15 cellular contexts compared by ENCODE assay signal in the genomic region with DNA sequence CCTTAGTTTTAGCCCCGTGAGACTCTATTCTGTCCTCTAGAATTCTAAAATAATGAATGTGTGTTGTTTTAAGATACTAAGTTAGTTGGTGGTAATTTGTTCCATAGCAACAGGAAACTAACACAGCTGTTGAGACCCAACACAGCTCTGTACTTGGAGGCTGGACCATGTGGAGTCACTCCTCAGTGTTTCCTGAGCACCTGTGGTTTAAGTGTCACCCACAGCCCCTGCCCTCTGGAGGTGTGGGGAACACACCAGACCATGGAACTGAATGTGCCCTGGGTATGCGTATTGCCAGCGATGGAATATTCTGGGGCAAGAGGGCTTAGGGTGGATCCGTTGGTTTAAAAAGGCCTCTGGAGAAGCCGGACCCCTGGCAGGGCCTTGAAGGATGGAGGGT. TPM values are rescaled to one million over a fixed set of nuclear protein-coding genes. Genes with fewer than 3 reads are reported as not detected.
DNase-seq lines count a peak whose midpoint lies in the region; ATAC-seq and TF ChIP-seq lines count a peak whose summit lies in the region.
"Had no signal": no experiment of that assay in that cellular context is flagged by ENCODE, and none has a peak within 500 bp of the region (broad histone marks: within the 10 kb centered on the region; RNA-seq: fewer than 3 reads in every experiment).

No MANE protein-coding gene starts in this region.

- no peak overlapping the region for H3K4me3 Mint-ChIP-seq in activated CD4-positive, alpha-beta T cell treated with anti-CD3 and anti-CD28 coated beads for 36 hours
- peak overlapping the region; percentile 7 for H3K4me3 Mint-ChIP-seq in activated T-helper 17 cell treated with anti-CD3 and anti-CD28 coated beads, Interleukin-2, amount 50 U/mL, for 72 hours
- H3K4me3 Mint-ChIP-seq in natural killer cell treated with Interleukin-12 subunit alpha and Interleukin-12 subunit beta and Interleukin-15 and Interleukin-18, amount 100 ng/mL, for 72 hours, result peak overlapping the region; percentile 64

- H3K4me1 ChIP-seq in OCI-LY7 (ENCODE audit: insufficient read depth, low read length, poor library complexity, severe bottlenecking), result peaks cover 19% of the 10 kb centered on the region

- POLR2A ChIA-PET in activated CD4-positive, alpha-beta T cell treated with anti-CD3 and anti-CD28 coated beads for 36 hours (lab: Charles Lee), result interaction anchor here (0.6 to 2.5 kb wide), 2 partner anchors 15 to 18 kb away, joined by 3 to 7 read pairs; no protein-coding TSS in a partner anchor
- POLR2A ChIA-PET in OCI-LY7 (lab: Charles Lee), result interaction anchor here (0.6 to 0.8 kb wide), 2 partner anchors 21 to 75 kb away, joined by 3 read pairs; no protein-coding TSS in a partner anchor

- H3K4me2 ChIP-seq in OCI-LY7 (ENCODE audit: low read length), result no peak overlapping the region
- H3K4me2 ChIP-seq: SK-N-SH had no signal

- no peaks in the 10 kb centered on the region for H4K20me1 ChIP-seq in OCI-LY7 (ENCODE audit: insufficient read depth, low read length)

- no peaks in the 10 kb centered on the region for H3K9me2 ChIP-seq in OCI-LY7 (ENCODE audit: insufficient read depth, low read length)
- H3K9me2 ChIP-seq: SK-N-SH had no signal

- no TSS peak for BruUV-seq in OCI-LY7 (replicated peaks; lab: Mats Ljungman, UMichigan)

- no peak for TF ChIP-seq CTCF in OCI-LY7 (conservative IDR thresholded peaks at IDR 0.05; ENCODE audit: low read length)

- H3K27ac ChIP-seq in OCI-LY7 (ENCODE audit: low read depth, low read length, poor library complexity, severe bottlenecking), result no peak overlapping the region

- no peaks in the 10 kb centered on the region for H3K36me3 Mint-ChIP-seq in activated CD4-positive, alpha-beta T cell treated with anti-CD3 and anti-CD28 coated beads for 36 hours (ENCODE audit: low read depth)
- peaks cover 4% of the 10 kb centered on the region for H3K36me3 Mint-ChIP-seq in activated T-helper 17 cell treated with anti-CD3 and anti-CD28 coated beads, Interleukin-2, amount 50 U/mL, for 72 hours (ENCODE audit: low read depth)
- H3K36me3 Mint-ChIP-seq in natural killer cell treated with Interleukin-12 subunit alpha and Interleukin-12 subunit beta and Interleukin-15 and Interleukin-18, amount 100 ng/mL, for 72 hours, result no peaks in the 10 kb centered on the region

- H3K36me3 ChIP-seq in OCI-LY7 (ENCODE audit: insufficient read depth, low read length), result no peaks in the 10 kb centered on the region

- H3K9me3 ChIP-seq in OCI-LY7 (ENCODE audit: low read length), result no peaks in the 10 kb centered on the region
- H3K9me3 ChIP-seq: SK-N-SH had no signal

- peaks cover 61% of the 10 kb centered on the region for H3K4me1 Mint-ChIP-seq in activated CD4-positive, alpha-beta T cell treated with anti-CD3 and anti-CD28 coated beads for 36 hours
- peaks cover 39% of the 10 kb centered on the region for H3K4me1 Mint-ChIP-seq in activated T-helper 17 cell treated with anti-CD3 and anti-CD28 coated beads, Interleukin-2, amount 50 U/mL, for 72 hours
- H3K4me1 Mint-ChIP-seq in natural killer cell treated with Interleukin-12 subunit alpha and Interleukin-12 subunit beta and Interleukin-15 and Interleukin-18, amount 100 ng/mL, for 72 hours (ENCODE audit: low read depth in 2 of 2), result peaks cover 63 to 66% of the 10 kb centered on the region in 2 donors

- no peaks in the 10 kb centered on the region for H3K27me3 Mint-ChIP-seq in activated CD4-positive, alpha-beta T cell treated with anti-CD3 and anti-CD28 coated beads for 36 hours
- no peaks in the 10 kb centered on the region for H3K27me3 Mint-ChIP-seq in activated T-helper 17 cell treated with anti-CD3 and anti-CD28 coated beads, Interleukin-2, amount 50 U/mL, for 72 hours
- H3K27me3 Mint-ChIP-seq in natural killer cell treated with Interleukin-12 subunit alpha and Interleukin-12 subunit beta and Interleukin-15 and Interleukin-18, amount 100 ng/mL, for 72 hours, result no peaks in the 10 kb centered on the region

- no peaks in the 10 kb centered on the region for H3K79me2 ChIP-seq in OCI-LY7 (ENCODE audit: insufficient read depth, low read depth, low read length)

- H2AFZ ChIP-seq in OCI-LY7 (ENCODE audit: low read length), result no peak overlapping the region

- no peaks in the 10 kb centered on the region for H3K9me3 Mint-ChIP-seq in activated CD4-positive, alpha-beta T cell treated with anti-CD3 and anti-CD28 coated beads for 36 hours (ENCODE audit: low read depth)
- no peaks in the 10 kb centered on the region for H3K9me3 Mint-ChIP-seq in activated T-helper 17 cell treated with anti-CD3 and anti-CD28 coated beads, Interleukin-2, amount 50 U/mL, for 72 hours
- no peaks in the 10 kb centered on the region for H3K9me3 Mint-ChIP-seq in natural killer cell treated with Interleukin-12 subunit alpha and Interleukin-12 subunit beta and Interleukin-15 and Interleukin-18, amount 100 ng/mL, for 72 hours

- H3K4me3 ChIP-seq in OCI-LY7 (ENCODE audit: low read depth, low read length, poor library complexity, severe bottlenecking), result no peak overlapping the region

- peak; percentile 70 for ATAC-seq in activated CD4-positive, alpha-beta T cell treated with anti-CD3 and anti-CD28 coated beads for 36 hours
- ATAC-seq in activated T-helper 17 cell treated with anti-CD3 and anti-CD28 coated beads, Interleukin-2, amount 50 U/mL, for 72 hours (replicated peaks), result peak; percentile 74
- peak; percentile 86 to 92 for ATAC-seq in natural killer cell treated with Interleukin-12 subunit alpha and Interleukin-12 subunit beta and Interleukin-15 and Interleukin-18, amount 100 ng/mL, for 72 hours
- ATAC-seq in SK-N-SH treated with all-trans-retinoic acid at 6 μM for 48 hours, result no peak
- ATAC-seq: esophagus mucosa, PC-3 had no signal

- CTCF ChIA-PET in activated CD4-positive, alpha-beta T cell treated with anti-CD3 and anti-CD28 coated beads for 36 hours (lab: Charles Lee), result interaction anchor here (0.9 to 1.4 kb wide), 2 partner anchors 12 to 18 kb away, joined by 3 read pairs; no protein-coding TSS in a partner anchor
- CTCF ChIA-PET in OCI-LY7 (lab: Charles Lee; ENCODE audit: unreplicated experiment), result no interaction called here

- intact Hi-C loops in activated CD4-positive, alpha-beta T cell treated with anti-CD3 and anti-CD28 coated beads for 36 hours (cut with DNase I, micrococcal nuclease), result loop anchor here (1.0 to 5.0 kb wide), 2 partner anchors 32 to 34 kb away; no protein-coding TSS in a partner anchor
- intact Hi-C loops in OCI-LY7 (cut with micrococcal nuclease; ENCODE audit: unreplicated experiment), result no loop called here

- peak overlapping the region; percentile 49 for H3K27ac Mint-ChIP-seq in activated CD4-positive, alpha-beta T cell treated with anti-CD3 and anti-CD28 coated beads for 36 hours
- H3K27ac Mint-ChIP-seq in activated T-helper 17 cell treated with anti-CD3 and anti-CD28 coated beads, Interleukin-2, amount 50 U/mL, for 72 hours, result peak overlapping the region; percentile 71
- peak overlapping the region; percentile 36 to 58 for H3K27ac Mint-ChIP-seq in natural killer cell treated with Interleukin-12 subunit alpha and Interleukin-12 subunit beta and Interleukin-15 and Interleukin-18, amount 100 ng/mL, for 72 hours

- DNase-seq in activated CD4-positive, alpha-beta T cell treated with anti-CD3 and anti-CD28 coated beads for 36 hours, result peak; percentile 74
- no peak for DNase-seq in activated CD4-positive, alpha-beta T cell treated with anti-CD3 and anti-CD28 coated beads for 1 hour
- DNase-seq in OCI-LY7 (ENCODE audit: low spot score) (peak; percentile 33), COLO668 (lab: John Stamatoyannopoulos, UW; ENCODE audit: unreplicated experiment) (no peak), islet precursor cell (no peak)
- DNase-seq in natural killer cell treated with Interleukin-12 subunit alpha and Interleukin-12 subunit beta and Interleukin-15 and Interleukin-18, amount 100 ng/mL, for 72 hours (ENCODE audit: low spot score), result peak; percentile 72
- DNase-seq: head of caudate nucleus, KG1, midbrain, NCI-H446 treated with DMSO at 0.1 percent for 48 hours, PC-3, SK-N-SH had no signal

TF ChIP-seq in SK-N-SH treated with all-trans-retinoic acid at 6 μM for 48 hours, 23 proteins besides CTCF, POLR2A, EP300 and RAD21 (continues in another document):
- TF ChIP-seq, protein P1, sequence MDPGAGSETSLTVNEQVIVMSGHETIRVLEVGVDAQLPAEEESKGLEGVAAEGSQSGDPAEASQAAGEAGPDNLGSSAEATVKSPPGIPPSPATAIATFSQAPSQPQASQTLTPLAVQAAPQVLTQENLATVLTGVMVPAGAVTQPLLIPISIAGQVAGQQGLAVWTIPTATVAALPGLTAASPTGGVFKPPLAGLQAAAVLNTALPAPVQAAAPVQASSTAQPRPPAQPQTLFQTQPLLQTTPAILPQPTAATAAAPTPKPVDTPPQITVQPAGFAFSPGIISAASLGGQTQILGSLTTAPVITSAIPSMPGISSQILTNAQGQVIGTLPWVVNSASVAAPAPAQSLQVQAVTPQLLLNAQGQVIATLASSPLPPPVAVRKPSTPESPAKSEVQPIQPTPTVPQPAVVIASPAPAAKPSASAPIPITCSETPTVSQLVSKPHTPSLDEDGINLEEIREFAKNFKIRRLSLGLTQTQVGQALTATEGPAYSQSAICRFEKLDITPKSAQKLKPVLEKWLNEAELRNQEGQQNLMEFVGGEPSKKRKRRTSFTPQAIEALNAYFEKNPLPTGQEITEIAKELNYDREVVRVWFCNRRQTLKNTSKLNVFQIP (CRISPR knock-in tag; IDR thresholded peaks at IDR 0.05; ENCODE audit: borderline replicate concordance, low read depth), result no peak
- TF ChIP-seq ZNF8 (CRISPR knock-in tag; IDR thresholded peaks at IDR 0.05), result no peak
- no peak for TF ChIP-seq TCF4 (CRISPR knock-in tag; IDR thresholded peaks at IDR 0.05; ENCODE audit: borderline replicate concordance)
- TF ChIP-seq ARNTL (CRISPR knock-in tag; IDR thresholded peaks at IDR 0.05; ENCODE audit: borderline replicate concordance, low read depth), result no peak
- no peak for TF ChIP-seq ZFP30 (CRISPR knock-in tag; IDR thresholded peaks at IDR 0.05)
- no peak for TF ChIP-seq ZNF565 (CRISPR knock-in tag; conservative IDR thresholded peaks at IDR 0.05; ENCODE audit: low read depth)
- no peak for TF ChIP-seq TOX (CRISPR knock-in tag; IDR thresholded peaks at IDR 0.05; ENCODE audit: borderline replicate concordance)
- no peak for TF ChIP-seq PPARA (CRISPR knock-in tag; IDR thresholded peaks at IDR 0.05; ENCODE audit: borderline replicate concordance)
- TF ChIP-seq ZNF70 (CRISPR knock-in tag; IDR thresholded peaks at IDR 0.05), result no peak

RNA-seq across cellular contexts. Expression of a gene that starts 16.6 kb away (rescaled TPM):
- 10 to 100 TPM in 1 of 2 experiments, 1 to 10 TPM in 1; 9.4 to 11.2 TPM for total RNA-seq in activated CD4-positive, alpha-beta T cell treated with anti-CD3 and anti-CD28 coated beads for 36 hours
- total RNA-seq in OCI-LY7 (2014; rRNA removed; shearing (Covaris generic)), result 0.13 and 0.85 TPM in 2 replicates
- 0.41 and 0.84 TPM in 2 replicates for total RNA-seq in OCI-LY7 (2022)
- total RNA-seq in activated T-helper 17 cell treated with anti-CD3 and anti-CD28 coated beads, Interleukin-2, amount 50 U/mL, for 72 hours, result 10 to 100 TPM; 36.8 to 44.8 TPM
- 10 to 100 TPM; 17.4 to 30.2 TPM for total RNA-seq in natural killer cell treated with Interleukin-12 subunit alpha and Interleukin-12 subunit beta and Interleukin-15 and Interleukin-18, amount 100 ng/mL, for 72 hours

Comparison
In these comparisons a context has a peak if more than half of its experiments do, and no peak if none do; other contexts are left out.
1. DNase-seq: peak in activated CD4-positive, alpha-beta T cell treated with anti-CD3 and anti-CD28 coated beads for 36 hours (single experiment), OCI-LY7 (single experiment) and natural killer cell treated with Interleukin-12 subunit alpha and Interleukin-12 subunit beta and Interleukin-15 and Interleukin-18, amount 100 ng/mL, for 72 hours (single experiment); none in activated CD4-positive, alpha-beta T cell treated with anti-CD3 and anti-CD28 coated beads for 1 hour (single experiment), COLO668 (single experiment) and islet precursor cell (single experiment).
2. RNA of a gene that starts 16.6 kb away (total RNA-seq): 36.8 to 44.8 TPM in activated T-helper 17 cell treated with anti-CD3 and anti-CD28 coated beads, Interleukin-2, amount 50 U/mL, for 72 hours, 17.4 to 30.2 TPM in natural killer cell treated with Interleukin-12 subunit alpha and Interleukin-12 subunit beta and Interleukin-15 and Interleukin-18, amount 100 ng/mL, for 72 hours and 9.4 to 11.2 TPM in activated CD4-positive, alpha-beta T cell treated with anti-CD3 and anti-CD28 coated beads for 36 hours; 0.13 to 0.85 TPM in OCI-LY7; every median in the first group is over 4 times any median in the second.
3. Peak in every context shown above with its lines, with median percentiles within 50 percentile points of each other: H3K27ac Mint-ChIP-seq.